ENCODE assay signal across 8 cellular contexts in the genomic region with DNA sequence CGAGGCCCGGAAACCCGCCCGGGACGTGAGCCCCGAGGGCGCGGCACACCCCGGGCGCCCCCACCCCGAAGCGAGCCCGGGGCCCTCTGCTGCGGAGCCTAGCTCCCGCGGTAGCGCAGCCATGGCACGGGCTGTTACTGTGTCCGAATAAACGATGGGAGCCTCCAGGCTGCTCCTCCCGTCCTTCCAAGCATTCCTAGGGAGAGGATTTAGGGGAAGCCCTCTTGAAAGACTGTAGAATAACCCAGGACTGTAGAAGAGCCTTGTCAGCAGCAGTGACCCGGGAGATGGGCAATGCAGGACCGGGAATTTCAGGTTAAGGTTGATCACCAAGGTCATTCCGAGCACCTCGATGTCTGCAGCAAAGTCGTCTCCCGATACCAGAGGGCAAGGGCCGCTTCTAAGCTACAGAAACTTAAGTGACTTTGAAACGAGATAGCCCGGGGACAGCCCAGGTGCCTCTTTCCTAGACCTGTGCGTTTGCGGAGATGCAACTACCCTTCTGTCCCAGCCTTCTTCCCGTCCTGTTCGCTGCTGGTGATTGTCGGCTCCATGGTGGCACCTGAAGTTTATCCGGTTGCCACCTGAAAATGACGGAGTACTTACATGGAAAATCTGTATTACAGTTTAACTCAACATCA. TPM values are rescaled to one million over a fixed set of nuclear protein-coding genes. Genes with fewer than 3 reads are reported as not detected.
DNase-seq lines count a peak whose midpoint lies in the region; ATAC-seq and TF ChIP-seq lines count a peak whose summit lies in the region.

No MANE protein-coding gene starts in this region.

- TF ChIP-seq EP300 in tibial nerve (IDR thresholded peaks at IDR 0.05), result peak in 1 of 2 donors; percentile 0

- intact Hi-C loops in dorsolateral prefrontal cortex (cut with DNase I), result loop anchor here (2.0 to 10.0 kb wide), 8 partner anchors 38 to 275 kb away; partner anchors contain the start of genes ARPP19 (in 1 of the 2) and ATOSA (in 1 of the 2)

- no peak for TF ChIP-seq POLR2A in tibial nerve (IDR thresholded peaks at IDR 0.05)

- H3K36me3 ChIP-seq in muscle layer of duodenum (ENCODE audit: control insufficient read depth in 1 of 2, insufficient read depth in 2 of 2, low read length in 2 of 2) (no peaks in the 10 kb centered on the region), tibial nerve (no peaks in the 10 kb centered on the region)

- H3K27me3 ChIP-seq in dorsolateral prefrontal cortex (no peaks in the 10 kb centered on the region), muscle layer of duodenum (ENCODE audit: low read depth, low read length) (no peaks in the 10 kb centered on the region), tibial nerve (no peaks in the 10 kb centered on the region)

- H3K4me1 ChIP-seq in muscle layer of duodenum (ENCODE audit: control insufficient read depth in 1 of 2, insufficient read depth in 2 of 2, low read length in 2 of 2), result peaks cover 3 to 8% of the 10 kb centered on the region in 2 donors
- H3K4me1 ChIP-seq in tibial nerve, result peaks cover 0 to 19% (median 0%) of the 10 kb centered on the region in 4 donors

- ATAC-seq in HG03025 (IDR thresholded peaks at IDR 0.05; ENCODE audit: low FRiP score, unreplicated experiment) (peak; percentile 3), HG02884 (IDR thresholded peaks at IDR 0.05; ENCODE audit: unreplicated experiment) (no peak)

- H3K9me3 ChIP-seq in muscle layer of duodenum (ENCODE audit: control insufficient read depth in 1 of 2, low read length in 2 of 2), result no peaks in the 10 kb centered on the region
- H3K9me3 ChIP-seq in tibial nerve, result no peaks in the 10 kb centered on the region

- TF ChIP-seq CTCF in dorsolateral prefrontal cortex (IDR thresholded peaks at IDR 0.05 in 54 of 56, conservative IDR thresholded peaks at IDR 0.05 in 2 of 56; ENCODE audit: low read depth in 1 of 56, partially characterized antibody in 56 of 56) (peak in 8 of 56 donors; percentile 3 to 11 (median 6)), tibial nerve (IDR thresholded peaks at IDR 0.05) (no peak)

- WGBS in tibial nerve, 2 donors, result 1 to 3% methylated on average over 29 of the region's 37 CpGs

- peak; percentile 42 for DNase-seq in UCSD-AML1 (lab: John Stamatoyannopoulos, UW; ENCODE audit: unreplicated experiment)
- DNase-seq in dorsolateral prefrontal cortex, result peak in 5 of 10 donors; percentile 29 to 53 (median 44)
- no peak for DNase-seq in tibial nerve (ENCODE audit: low spot score in 2 of 2)
- DNase-seq in EL, result no peak

- peak overlapping the region; percentile 74 for H3K4me3 ChIP-seq in GM08714 (ENCODE audit: low read length)
- H3K4me3 ChIP-seq in dorsolateral prefrontal cortex, result peak overlapping the region; percentile 65 to 98 (median 87)
- peak overlapping the region; percentile 78 to 90 for H3K4me3 ChIP-seq in muscle layer of duodenum (ENCODE audit: low read depth in 1 of 2, low read length in 2 of 2)
- H3K4me3 ChIP-seq in tibial nerve, result peak overlapping the region; percentile 47 to 87 (median 72)

- peak overlapping the region; percentile 78 to 98 (median 94) for H3K27ac ChIP-seq in dorsolateral prefrontal cortex
- peak overlapping the region; percentile 61 for H3K27ac ChIP-seq in muscle layer of duodenum (ENCODE audit: low read length)
- peak overlapping the region; percentile 75 to 93 (median 78) for H3K27ac ChIP-seq in tibial nerve

RNA-seq across cellular contexts. Expression of gene MYO5A, which starts 0.7 kb away (rescaled TPM):
- total RNA-seq in dorsolateral prefrontal cortex, result 100 to 1,000 TPM in 119 of 120 experiments, 10 to 100 TPM in 1; 99.8 to 333 (median 241) TPM
- 100 to 1,000 TPM in 1 of 4 donors, 10 to 100 TPM in 3; 38.7 to 101 (median 46.9) TPM for total RNA-seq in tibial nerve

RNA-seq across cellular contexts. Expression of gene ARPP19, which starts 39.4 kb away (rescaled TPM):
- 100 to 1,000 TPM; 228 to 624 (median 390) TPM for total RNA-seq in dorsolateral prefrontal cortex
- 100 to 1,000 TPM in 3 of 4 donors, 10 to 100 TPM in 1; 84.9 to 123 (median 110) TPM for total RNA-seq in tibial nerve
